2 cellular contexts compared by ENCODE assay signal in genomic region chr2:177735318-177735803, GRCh38.
TF ChIP-seq lines count a peak whose summit lies in the region.

No MANE protein-coding gene starts in this region.

TF ChIP-seq in HCT116, 20 proteins besides CTCF, POLR2A, EP300 and RAD21 (continued from another document):
- no peak for TF ChIP-seq REST (IDR thresholded peaks at IDR 0.05; ENCODE audit: low read depth)
- no peak for TF ChIP-seq CBX3 (IDR thresholded peaks at IDR 0.05; ENCODE audit: low read depth)
- TF ChIP-seq ATF3 (IDR thresholded peaks at IDR 0.05): no peak
- TF ChIP-seq SIN3A (IDR thresholded peaks at IDR 0.05; ENCODE audit: low read depth): no peak
- no peak for TF ChIP-seq EZH2phosphoT487 (IDR thresholded peaks at IDR 0.05; ENCODE audit: borderline replicate concordance)
- TF ChIP-seq EZH2 (IDR thresholded peaks at IDR 0.05): no peak
- no peak for TF ChIP-seq TCF7L2 (IDR thresholded peaks at IDR 0.05; ENCODE audit: borderline replicate concordance, extremely low read depth, insufficient read depth, insufficient read length)
- TF ChIP-seq CEBPB (IDR thresholded peaks at IDR 0.05; ENCODE audit: low read depth): no peak
- TF ChIP-seq YY1 (IDR thresholded peaks at IDR 0.05; ENCODE audit: extremely low read depth, insufficient replicate concordance, low read depth, low read length): no peak
- no peak for TF ChIP-seq ZBTB33 (IDR thresholded peaks at IDR 0.05; ENCODE audit: extremely low read depth, insufficient replicate concordance, low read length)
- no peak for TF ChIP-seq EGR1 (IDR thresholded peaks at IDR 0.05; ENCODE audit: low read depth)
- TF ChIP-seq ZFX (IDR thresholded peaks at IDR 0.05): no peak
- TF ChIP-seq ZNF274 (IDR thresholded peaks at IDR 0.05; ENCODE audit: low read depth, low read length): no peak
- no peak for TF ChIP-seq ELF1 (IDR thresholded peaks at IDR 0.05; ENCODE audit: borderline replicate concordance, low read depth)
- TF ChIP-seq, protein P1, sequence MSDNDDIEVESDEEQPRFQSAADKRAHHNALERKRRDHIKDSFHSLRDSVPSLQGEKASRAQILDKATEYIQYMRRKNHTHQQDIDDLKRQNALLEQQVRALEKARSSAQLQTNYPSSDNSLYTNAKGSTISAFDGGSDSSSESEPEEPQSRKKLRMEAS (IDR thresholded peaks at IDR 0.05): no peak

TF ChIP-seq in K562, 482 proteins besides CTCF, POLR2A, EP300 and RAD21 (continued from another document):
- no peak for TF ChIP-seq CEBPG (CRISPR knock-in tag; IDR thresholded peaks at IDR 0.05)
- TF ChIP-seq CEBPG (tag; conservative IDR thresholded peaks at IDR 0.05 in 1 of 2, IDR thresholded peaks at IDR 0.05 in 1 of 2): 0 out of 4 replicates have a peak, but pooled peaks of 1 of the 2 experiments have one; percentile 19
- TF ChIP-seq CBX3 (IDR thresholded peaks at IDR 0.05; ENCODE audit: borderline replicate concordance in 1 of 2, low read length in 2 of 2): peak in 1 of 2 experiments; percentile 15; a peak in 1 of 3 replicates
